1 cellular context compared by ENCODE assay signal in genomic region chr9:105421864-105422263, GRCh38.
TF ChIP-seq lines count a peak whose summit lies in the region.

No MANE protein-coding gene starts in this region.

TF ChIP-seq in HepG2, 621 proteins besides CTCF, POLR2A, EP300 and RAD21 (continued from another document):
- TF ChIP-seq, protein P1, sequence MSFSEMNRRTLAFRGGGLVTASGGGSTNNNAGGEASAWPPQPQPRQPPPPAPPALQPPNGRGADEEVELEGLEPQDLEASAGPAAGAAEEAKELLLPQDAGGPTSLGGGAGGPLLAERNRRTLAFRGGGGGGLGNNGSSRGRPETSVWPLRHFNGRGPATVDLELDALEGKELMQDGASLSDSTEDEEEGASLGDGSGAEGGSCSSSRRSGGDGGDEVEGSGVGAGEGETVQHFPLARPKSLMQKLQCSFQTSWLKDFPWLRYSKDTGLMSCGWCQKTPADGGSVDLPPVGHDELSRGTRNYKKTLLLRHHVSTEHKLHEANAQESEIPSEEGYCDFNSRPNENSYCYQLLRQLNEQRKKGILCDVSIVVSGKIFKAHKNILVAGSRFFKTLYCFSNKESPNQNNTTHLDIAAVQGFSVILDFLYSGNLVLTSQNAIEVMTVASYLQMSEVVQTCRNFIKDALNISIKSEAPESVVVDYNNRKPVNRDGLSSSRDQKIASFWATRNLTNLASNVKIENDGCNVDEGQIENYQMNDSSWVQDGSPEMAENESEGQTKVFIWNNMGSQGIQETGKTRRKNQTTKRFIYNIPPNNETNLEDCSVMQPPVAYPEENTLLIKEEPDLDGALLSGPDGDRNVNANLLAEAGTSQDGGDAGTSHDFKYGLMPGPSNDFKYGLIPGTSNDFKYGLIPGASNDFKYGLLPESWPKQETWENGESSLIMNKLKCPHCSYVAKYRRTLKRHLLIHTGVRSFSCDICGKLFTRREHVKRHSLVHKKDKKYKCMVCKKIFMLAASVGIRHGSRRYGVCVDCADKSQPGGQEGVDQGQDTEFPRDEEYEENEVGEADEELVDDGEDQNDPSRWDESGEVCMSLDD (CRISPR knock-in tag; IDR thresholded peaks at IDR 0.05; ENCODE audit: borderline replicate concordance), result no peak
